8 cellular contexts compared by ENCODE assay signal in the genomic region with DNA sequence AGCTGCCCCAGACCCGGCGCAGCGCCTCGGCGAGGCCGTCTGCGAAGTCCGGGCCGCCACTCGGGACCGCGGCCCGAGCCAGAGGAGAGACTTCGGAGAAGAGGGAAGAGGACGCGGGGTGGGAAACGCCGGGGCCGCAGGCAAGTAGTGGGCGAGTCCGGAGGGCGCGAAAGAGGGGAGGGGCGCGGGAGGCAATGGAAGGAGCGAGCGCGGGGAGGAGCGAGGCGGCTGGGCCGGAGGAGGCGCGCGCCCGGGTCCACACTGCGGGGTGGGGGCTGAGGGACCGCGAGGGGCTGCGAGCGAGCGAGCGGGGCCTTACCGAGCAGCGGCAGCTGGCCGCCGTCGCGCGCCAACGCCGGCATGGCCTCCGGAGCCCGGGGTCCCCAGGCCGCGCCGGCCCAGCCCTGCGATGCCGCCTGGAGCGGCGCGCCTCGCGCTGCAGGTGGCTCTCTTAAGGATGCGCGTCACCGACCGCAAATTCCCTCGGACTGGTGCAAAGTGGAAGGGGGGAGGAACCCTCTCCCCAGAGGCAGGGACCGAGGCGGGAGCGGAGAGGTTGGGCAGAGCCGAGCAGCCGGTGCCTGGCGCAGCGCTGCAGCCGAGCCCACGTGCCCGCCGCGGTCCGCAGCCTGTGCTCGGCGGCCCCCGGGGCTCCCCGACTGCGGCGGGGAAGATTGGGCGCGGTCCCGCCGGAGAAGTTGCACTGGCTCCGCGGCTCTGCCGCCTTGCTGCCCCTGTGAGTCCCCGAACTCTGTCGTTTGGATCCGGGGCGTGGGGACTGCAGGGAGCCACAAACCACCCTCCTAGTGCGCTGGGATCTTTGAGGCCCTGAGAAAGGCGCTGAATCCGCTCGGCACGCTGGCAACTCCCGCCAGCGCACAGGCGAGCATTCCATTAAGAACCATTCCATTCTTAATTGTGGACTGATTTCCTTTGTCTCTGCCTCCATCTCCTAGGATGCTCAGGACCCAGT. TPM values are rescaled to one million over a fixed set of nuclear protein-coding genes. Genes with fewer than 3 reads are reported as not detected.
DNase-seq lines count a peak whose midpoint lies in the region; ATAC-seq and TF ChIP-seq lines count a peak whose summit lies in the region.

A gene (minus strand): TSS at position 428 of the 973 bp plus-strand sequence. CDS start 66 bp downstream, at position 362.

- no peaks in the 10 kb centered on the region for H3K36me3 Mint-ChIP-seq in activated T-cell treated with anti-CD3 and anti-CD28 coated beads, Interleukin-2, amount 50 U/mL, for 24 hours (ENCODE audit: low read depth)
- peaks cover 3% of the 10 kb centered on the region for H3K36me3 Mint-ChIP-seq in osteocyte (ENCODE audit: unreplicated experiment)

- H3K27me3 Mint-ChIP-seq in activated T-cell treated with anti-CD3 and anti-CD28 coated beads, Interleukin-2, amount 50 U/mL, for 24 hours, result peaks cover 78% of the 10 kb centered on the region
- peaks cover 77% of the 10 kb centered on the region for H3K27me3 Mint-ChIP-seq in osteocyte (ENCODE audit: unreplicated experiment)

- no peak for TF ChIP-seq CTCF in osteocyte (IDR thresholded peaks at IDR 0.05)

- H3K4me1 Mint-ChIP-seq in activated T-cell treated with anti-CD3 and anti-CD28 coated beads, Interleukin-2, amount 50 U/mL, for 24 hours (ENCODE audit: low read depth), result peaks cover 10% of the 10 kb centered on the region
- H3K4me1 Mint-ChIP-seq in osteocyte (ENCODE audit: unreplicated experiment), result peaks cover 12% of the 10 kb centered on the region

- no peaks in the 10 kb centered on the region for H3K9me3 Mint-ChIP-seq in activated T-cell treated with anti-CD3 and anti-CD28 coated beads, Interleukin-2, amount 50 U/mL, for 24 hours
- peaks cover 5% of the 10 kb centered on the region for H3K9me3 Mint-ChIP-seq in osteocyte (ENCODE audit: unreplicated experiment)

- no peak within 1 kb of the TSS for H3K27ac Mint-ChIP-seq in activated T-cell treated with anti-CD3 and anti-CD28 coated beads, Interleukin-2, amount 50 U/mL, for 24 hours
- H3K27ac Mint-ChIP-seq in osteocyte (ENCODE audit: unreplicated experiment), result no peak within 1 kb of the TSS

- H3K4me3 Mint-ChIP-seq in activated T-cell treated with anti-CD3 and anti-CD28 coated beads, Interleukin-2, amount 50 U/mL, for 24 hours, result peak within 1 kb of the TSS; percentile 67
- H3K4me3 Mint-ChIP-seq in osteocyte (ENCODE audit: unreplicated experiment), result peak within 1 kb of the TSS; percentile 70

- DNase-seq in COLO668 (lab: John Stamatoyannopoulos, UW; ENCODE audit: unreplicated experiment) (peak; percentile 89), NCI-H1930 (lab: John Stamatoyannopoulos, UW) (peak; percentile 38 to 54), germinal center (ENCODE audit: low spot score) (peak; percentile 77), osteocyte (ENCODE audit: extremely low spot score, unreplicated experiment) (peak; percentile 85), NCI-H1105 (lab: John Stamatoyannopoulos, UW) (no peak), NCI-H2029 treated with DMSO at 0.1 percent for 48 hours (lab: John Stamatoyannopoulos, UW) (no peak)
- DNase-seq in activated T-cell treated with anti-CD3 and anti-CD28 coated beads, Interleukin-2, amount 50 U/mL, for 24 hours, result peak; percentile 64

- peak; percentile 63 for ATAC-seq in GM21367 (IDR thresholded peaks at IDR 0.05; ENCODE audit: unreplicated experiment)

RNA-seq across cellular contexts. Expression of the gene that starts here (rescaled TPM):
- not detected in 2 replicates for total RNA-seq in osteocyte

Comparison
In these comparisons a context has a peak if more than half of its experiments do, and no peak if none do; other contexts are left out.
1. Peak in DNase-seq in osteocyte; RNA of the gene not detected or under 1 TPM.
2. DNase-seq: peak in COLO668 (single experiment), NCI-H1930 (2 of 2), activated T-cell treated with anti-CD3 and anti-CD28 coated beads, Interleukin-2, amount 50 U/mL, for 24 hours (single experiment) and germinal center (single experiment); none in NCI-H1105 (single experiment) and NCI-H2029 treated with DMSO at 0.1 percent for 48 hours (single experiment).